In genomic region chr12:27424631-27425230, GRCh38 we compare ENCODE assay signal across 9 cellular contexts. TPM values are rescaled to one million over a fixed set of nuclear protein-coding genes. Genes with fewer than 3 reads are reported as not detected.
A peak's percentile ranks its signal among the peaks of the same experiment; 100 is the strongest.
DNase-seq lines count a peak whose midpoint lies in the region; ATAC-seq and TF ChIP-seq lines count a peak whose summit lies in the region.
"Had no signal": no experiment of that assay in that cellular context is flagged by ENCODE, and none has a peak within 500 bp of the region (broad histone marks: within the 10 kb centered on the region; RNA-seq: fewer than 3 reads in every experiment).

No MANE protein-coding gene starts in this region.

- intact Hi-C loops in esophagus squamous epithelium (cut with DNase I), result loop anchor here (5.0 kb wide), 1 partner anchor 213 kb away; no protein-coding TSS in a partner anchor

- no peak overlapping the region for H3K9ac ChIP-seq in neural cell (ENCODE audit: low read length)

- H3K4me2 ChIP-seq in neural cell (ENCODE audit: low read length), result no peak overlapping the region

- H3K27me3 ChIP-seq in esophagus squamous epithelium, result no peaks in the 10 kb centered on the region
- no peaks in the 10 kb centered on the region for H3K27me3 ChIP-seq in neural cell (ENCODE audit: insufficient read depth, low read depth, low read length)

- H3K36me3 ChIP-seq in esophagus squamous epithelium, result no peaks in the 10 kb centered on the region
- no peaks in the 10 kb centered on the region for H3K36me3 ChIP-seq in neural cell (ENCODE audit: insufficient read depth, low read length)

- DNase-seq in AG08395 (ENCODE audit: low spot score) (peak; percentile 76), GM13976 (ENCODE audit: low spot score) (no peak), OCI-M1 (lab: John Stamatoyannopoulos, UW) (peak; percentile 78), esophagus squamous epithelium (lab: John Stamatoyannopoulos, UW) (no peak)

- H3K4me1 ChIP-seq in esophagus squamous epithelium, result peaks cover 0 to 5% (median 0%) of the 10 kb centered on the region in 3 donors

- H3K9me2 ChIP-seq in neural cell (ENCODE audit: insufficient read depth, low read length), result no peaks in the 10 kb centered on the region

- WGBS in esophagus squamous epithelium, 2 donors, result 67 to 72% methylated on average over 4 of the region's 4 CpGs

- peak; percentile 20 for TF ChIP-seq CTCF in GM13976 (IDR thresholded peaks at IDR 0.05; ENCODE audit: borderline replicate concordance, control extremely low read depth, extremely low read depth, insufficient read depth, missing control alignments)
- peak; percentile 22 to 67 (median 54) for TF ChIP-seq CTCF in esophagus squamous epithelium (IDR thresholded peaks at IDR 0.05)
- peak; percentile 50 for TF ChIP-seq CTCF in neural cell (IDR thresholded peaks at IDR 0.05; ENCODE audit: poor library complexity, severe bottlenecking)

- TF ChIP-seq POLR2A in esophagus squamous epithelium (IDR thresholded peaks at IDR 0.05), result no peak

- ATAC-seq in HG03175 (IDR thresholded peaks at IDR 0.05; ENCODE audit: unreplicated experiment), result no peak
- no peak for ATAC-seq in HG03469 (IDR thresholded peaks at IDR 0.05; ENCODE audit: unreplicated experiment)
- no peak for ATAC-seq in HG02610 (IDR thresholded peaks at IDR 0.05; ENCODE audit: unreplicated experiment)

- in situ Hi-C loops in GM13976 (cut with MboI; ENCODE audit: low sequenced_read_pairs, unreplicated experiment), result no loop called here

- peak; percentile 42 for TF ChIP-seq RAD21 in neural cell (conservative IDR thresholded peaks at IDR 0.05)

- no peaks in the 10 kb centered on the region for H3K79me2 ChIP-seq in neural cell (replicated peaks; ENCODE audit: insufficient read depth, low read length)

- H3K4me3 ChIP-seq in esophagus squamous epithelium (no peak overlapping the region), neural cell (ENCODE audit: low read length) (no peak overlapping the region)

- TF ChIP-seq EP300 in neural cell (conservative IDR thresholded peaks at IDR 0.05; ENCODE audit: poor library complexity, severe bottlenecking), result no peak

- H2AFZ ChIP-seq in neural cell (ENCODE audit: low read depth, low read length), result no peak overlapping the region

- no peaks in the 10 kb centered on the region for H3F3A ChIP-seq in neural cell (ENCODE audit: insufficient read depth, low read length, poor library complexity, severe bottlenecking)

- H3K27ac ChIP-seq in esophagus squamous epithelium (no peak overlapping the region), neural cell (ENCODE audit: low read length) (no peak overlapping the region)

- H3K9me3 ChIP-seq in esophagus squamous epithelium (no peaks in the 10 kb centered on the region), neural cell (ENCODE audit: low read length) (no peaks in the 10 kb centered on the region)

- no peaks in the 10 kb centered on the region for H4K20me1 ChIP-seq in neural cell (ENCODE audit: insufficient read depth)

TF ChIP-seq in neural cell, 6 proteins besides CTCF, POLR2A, EP300 and RAD21:
- TF ChIP-seq POLR2AphosphoS5 (IDR thresholded peaks at IDR 0.05), result no peak
- TF ChIP-seq MXI1 (conservative IDR thresholded peaks at IDR 0.05; ENCODE audit: poor library complexity, severe bottlenecking), result no peak
- TF ChIP-seq EZH2 (IDR thresholded peaks at IDR 0.05; ENCODE audit: borderline replicate concordance, insufficient read depth, low read length, poor library complexity, severe bottlenecking), result no peak
- peak; percentile 62 for TF ChIP-seq SMC3 (conservative IDR thresholded peaks at IDR 0.05; ENCODE audit: poor library complexity)
- no peak for TF ChIP-seq REST (IDR thresholded peaks at IDR 0.05; ENCODE audit: borderline replicate concordance)
- TF ChIP-seq TAF1 (IDR thresholded peaks at IDR 0.05; ENCODE audit: low read depth), result no peak

RNA-seq across cellular contexts. Expression of gene SMCO2, which starts 21.8 kb away (rescaled TPM):
- 1 to 10 TPM in 3 of 4 donors, not detected in 1; 1.4 to 3.8 (median 1.5) TPM for total RNA-seq in esophagus squamous epithelium
- polyA plus RNA-seq in neural cell, result 2.4 TPM in 1 of 2 replicates, not detected in the other
- polyA minus RNA-seq in neural cell, result 1.2 TPM in 1 of 2 replicates, not detected in the other
- total RNA-seq: urinary bladder had no signal

Comparison
In these comparisons a context has a peak if more than half of its experiments do, and no peak if none do; other contexts are left out.
1. DNase-seq: peak in AG08395 (single experiment) and OCI-M1 (single experiment); none in GM13976 (single experiment) and esophagus squamous epithelium (single experiment).
2. Peak in every context shown above with its lines, with median percentiles within 50 percentile points of each other: CTCF ChIP-seq.